11 cellular contexts compared by ENCODE assay signal in genomic region chr2:171248205-171248662, GRCh38.
A peak's percentile ranks its signal among the peaks of the same experiment; 100 is the strongest.
DNase-seq lines count a peak whose midpoint lies in the region; ATAC-seq and TF ChIP-seq lines count a peak whose summit lies in the region.
"Had no signal": no experiment of that assay in that cellular context is flagged by ENCODE, and none has a peak within 500 bp of the region (broad histone marks: within the 10 kb centered on the region; RNA-seq: fewer than 3 reads in every experiment).

No MANE protein-coding gene starts in this region.

- peak; percentile 64 for ATAC-seq in HG02759 (IDR thresholded peaks at IDR 0.05; ENCODE audit: unreplicated experiment)
- ATAC-seq: HCT116 had no signal

- H3K27me3 ChIP-seq in MG63 (no peaks in the 10 kb centered on the region), prostate gland (replicated peaks; ENCODE audit: insufficient read depth) (no peaks in the 10 kb centered on the region)

- DNase-seq in GM13976 (ENCODE audit: low spot score) (peak; percentile 41), SIG-M5 treated with dmso at 0.1 percent for 504 hours (lab: John Stamatoyannopoulos, UW; ENCODE audit: unreplicated experiment) (peak; percentile 61), MG63 (no peak), prostate gland (ENCODE audit: low spot score) (no peak), DMS53 treated with DMSO at 0.1 percent for 48 hours (lab: John Stamatoyannopoulos, UW; ENCODE audit: unreplicated experiment) (no peak), dermis blood vessel endothelial cell (no peak)
- DNase-seq in effector CD4-positive, alpha-beta T cell, result peak; percentile 7
- DNase-seq: NCI-H1048, SK-N-SH had no signal

- H3K4me3 ChIP-seq in MG63 (no peak overlapping the region), prostate gland (no peak overlapping the region)

- in situ Hi-C loops in GM13976 (cut with MboI; ENCODE audit: low sequenced_read_pairs, unreplicated experiment), result no loop called here

- no peak for TF ChIP-seq POLR2A in prostate gland (IDR thresholded peaks at IDR 0.05)

- no peaks in the 10 kb centered on the region for H3K4me1 ChIP-seq in prostate gland (replicated peaks)

- no peak overlapping the region for H3K27ac ChIP-seq in prostate gland

- peaks cover 5% of the 10 kb centered on the region; the same call in 1 of the 2 replicates for H3K9me3 ChIP-seq in MG63
- H3K9me3 ChIP-seq in prostate gland, result no peaks in the 10 kb centered on the region
- H3K9me3 ChIP-seq: SK-N-SH had no signal

- intact Hi-C loops in prostate gland (cut with DNase I), result no loop called here

- WGBS in prostate gland, result 43% methylated on average over 5 of the region's 5 CpGs

- H3K36me3 ChIP-seq in MG63 (no peaks in the 10 kb centered on the region), prostate gland (no peaks in the 10 kb centered on the region)

- TF ChIP-seq CTCF in GM13976 (IDR thresholded peaks at IDR 0.05; ENCODE audit: borderline replicate concordance, control extremely low read depth, extremely low read depth, insufficient read depth, missing control alignments) (no peak), prostate gland (IDR thresholded peaks at IDR 0.05) (no peak)

Comparison
In these comparisons a context has a peak if more than half of its experiments do, and no peak if none do; other contexts are left out.
1. DNase-seq: peak in GM13976 (single experiment), SIG-M5 treated with dmso at 0.1 percent for 504 hours (single experiment) and effector CD4-positive, alpha-beta T cell (single experiment); none in MG63 (single experiment), prostate gland (single experiment), DMS53 treated with DMSO at 0.1 percent for 48 hours (single experiment) and dermis blood vessel endothelial cell (single experiment).